ENCODE assay signal across 1 cellular context in genomic region chr5:159838551-159839222, GRCh38.
TF ChIP-seq lines count a peak whose summit lies in the region.

No MANE protein-coding gene starts in this region.

TF ChIP-seq in HCT116, 20 proteins besides CTCF, POLR2A, EP300 and RAD21 (continued from another document):
- TF ChIP-seq CEBPB (IDR thresholded peaks at IDR 0.05; ENCODE audit: low read depth) (no peak), EZH2phosphoT487 (IDR thresholded peaks at IDR 0.05; ENCODE audit: borderline replicate concordance) (no peak), ATF3 (IDR thresholded peaks at IDR 0.05) (no peak), JUND (IDR thresholded peaks at IDR 0.05) (no peak), FOSL1 (IDR thresholded peaks at IDR 0.05; ENCODE audit: low read depth) (no peak), YY1 (IDR thresholded peaks at IDR 0.05; ENCODE audit: extremely low read depth, insufficient replicate concordance, low read depth, low read length) (no peak), SIN3A (IDR thresholded peaks at IDR 0.05; ENCODE audit: low read depth) (no peak), ZFX (IDR thresholded peaks at IDR 0.05) (no peak)
TF ChIP-seq in HCT116: peak in this region for 0.
